ENCODE assay signal across 8 cellular contexts in genomic region chr1:234893725-234894630, GRCh38.
DNase-seq lines count a peak whose midpoint lies in the region; ATAC-seq, FAIRE-seq and TF ChIP-seq lines count a peak whose summit lies in the region.

No MANE protein-coding gene starts in this region.

- peak overlapping the region; percentile 72 for H3K27ac Mint-ChIP-seq in activated T-helper 2 cell treated with anti-CD3 and anti-CD28 coated beads, Interferon-gamma antibody, Interleukin-2, Interleukin-4, amounts not matched to agents 10 μg/mL and 5 μg/mL and 100 μg/mL, durations not matched to agents 14 hours and 24 hours and 36 hours
- peak overlapping the region; percentile 32 to 84 (median 66) for H3K27ac Mint-ChIP-seq in nephron

- H3K27me3 ChIP-seq in uterus (no peaks in the 10 kb centered on the region), sigmoid colon (no peaks in the 10 kb centered on the region)

- H3K27me3 Mint-ChIP-seq in activated T-helper 2 cell treated with anti-CD3 and anti-CD28 coated beads, Interferon-gamma antibody, Interleukin-2, Interleukin-4, amounts not matched to agents 10 μg/mL and 5 μg/mL and 100 μg/mL, durations not matched to agents 14 hours and 24 hours and 36 hours (ENCODE audit: low read depth), result no peaks in the 10 kb centered on the region
- peaks cover 24% of the 10 kb centered on the region for H3K27me3 Mint-ChIP-seq in nephron (ENCODE audit: low read depth)

- no peaks in the 10 kb centered on the region for H3K9me3 Mint-ChIP-seq in activated T-helper 2 cell treated with anti-CD3 and anti-CD28 coated beads, Interferon-gamma antibody, Interleukin-2, Interleukin-4, amounts not matched to agents 10 μg/mL and 5 μg/mL and 100 μg/mL, durations not matched to agents 14 hours and 24 hours and 36 hours
- no peaks in the 10 kb centered on the region for H3K9me3 Mint-ChIP-seq in nephron

- H3K27ac ChIP-seq in uterus (peak overlapping the region in 1 of 2 donors; percentile 28), sigmoid colon (no peak overlapping the region)

- peaks cover 50% of the 10 kb centered on the region for H3K4me1 Mint-ChIP-seq in activated T-helper 2 cell treated with anti-CD3 and anti-CD28 coated beads, Interferon-gamma antibody, Interleukin-2, Interleukin-4, amounts not matched to agents 10 μg/mL and 5 μg/mL and 100 μg/mL, durations not matched to agents 14 hours and 24 hours and 36 hours (ENCODE audit: low read depth)
- peaks cover 49% of the 10 kb centered on the region for H3K4me1 Mint-ChIP-seq in nephron

- no peaks in the 10 kb centered on the region for H3K36me3 Mint-ChIP-seq in activated T-helper 2 cell treated with anti-CD3 and anti-CD28 coated beads, Interferon-gamma antibody, Interleukin-2, Interleukin-4, amounts not matched to agents 10 μg/mL and 5 μg/mL and 100 μg/mL, durations not matched to agents 14 hours and 24 hours and 36 hours (ENCODE audit: low read depth)
- H3K36me3 Mint-ChIP-seq in nephron (ENCODE audit: low read depth), result no peaks in the 10 kb centered on the region

- no peak for DNase-seq in GM12892 (ENCODE audit: insufficient read length)
- peak; percentile 37 for DNase-seq in NCI-H1105 (lab: John Stamatoyannopoulos, UW)
- DNase-seq in activated T-helper 2 cell treated with anti-CD3 and anti-CD28 coated beads, Interferon-gamma antibody, Interleukin-2, Interleukin-4, amounts not matched to agents 10 μg/mL and 5 μg/mL and 100 μg/mL, durations not matched to agents 14 hours and 24 hours and 36 hours (ENCODE audit: low spot score), result no peak
- no peak for DNase-seq in uterus
- no peak for DNase-seq in sigmoid colon

- H3K4me1 ChIP-seq in uterus (no peaks in the 10 kb centered on the region), sigmoid colon (peaks cover 0 to 22% (median 10%) of the 10 kb centered on the region in 4 donors)

- 43 to 64% methylated on average over 11 of the region's 11 CpGs for WGBS in sigmoid colon, 2 donors

- H3K36me3 ChIP-seq in uterus (no peaks in the 10 kb centered on the region), sigmoid colon (no peaks in the 10 kb centered on the region)

- no peak for TF ChIP-seq EP300 in sigmoid colon (IDR thresholded peaks at IDR 0.05)

- TF ChIP-seq CTCF in nephron (IDR thresholded peaks at IDR 0.05; ENCODE audit: unreplicated experiment in 3 of 3) (no peak), uterus (IDR thresholded peaks at IDR 0.05) (no peak), sigmoid colon (IDR thresholded peaks at IDR 0.05) (no peak)

- no peak for TF ChIP-seq POLR2A in GM12892 (IDR thresholded peaks at IDR 0.05; ENCODE audit: low read depth, low read length)
- TF ChIP-seq POLR2A in uterus (IDR thresholded peaks at IDR 0.05), result no peak
- no peak for TF ChIP-seq POLR2A in sigmoid colon (IDR thresholded peaks at IDR 0.05)

- intact Hi-C loops in activated T-helper 2 cell treated with anti-CD3 and anti-CD28 coated beads, Interferon-gamma antibody, Interleukin-2, Interleukin-4, amounts not matched to agents 10 μg/mL and 5 μg/mL and 100 μg/mL, durations not matched to agents 14 hours and 24 hours and 36 hours (cut with micrococcal nuclease), result loop anchor here (1.0 kb wide), 1 partner anchor 18 kb away; no protein-coding TSS in a partner anchor
- intact Hi-C loops in uterus (cut with DNase I; ENCODE audit: low total_unique reads), result no loop called here
- intact Hi-C loops in sigmoid colon (cut with DNase I), result no loop called here

- ATAC-seq in GM21717 (IDR thresholded peaks at IDR 0.05; ENCODE audit: unreplicated experiment) (no peak), HG02970 (IDR thresholded peaks at IDR 0.05; ENCODE audit: low FRiP score, unreplicated experiment) (no peak)

- H3K9me3 ChIP-seq in uterus (no peaks in the 10 kb centered on the region), sigmoid colon (no peaks in the 10 kb centered on the region)

- H3K4me3 ChIP-seq in uterus (no peak overlapping the region), sigmoid colon (no peak overlapping the region)

- H3K4me3 Mint-ChIP-seq in activated T-helper 2 cell treated with anti-CD3 and anti-CD28 coated beads, Interferon-gamma antibody, Interleukin-2, Interleukin-4, amounts not matched to agents 10 μg/mL and 5 μg/mL and 100 μg/mL, durations not matched to agents 14 hours and 24 hours and 36 hours (ENCODE audit: low read depth), result no peak overlapping the region
- H3K4me3 Mint-ChIP-seq in nephron, result no peak overlapping the region

- peak; percentile 27 for FAIRE-seq in GM12892 (lab: Jason Lieb, UNC)
